ENCODE assay signal across 10 cellular contexts in genomic region chr7:3399858-3400257, GRCh38.
A peak's percentile ranks its signal among the peaks of the same experiment; 100 is the strongest.
DNase-seq lines count a peak whose midpoint lies in the region; ATAC-seq and TF ChIP-seq lines count a peak whose summit lies in the region.
"Had no signal": no experiment of that assay in that cellular context is flagged by ENCODE, and none has a peak within 500 bp of the region (broad histone marks: within the 10 kb centered on the region; RNA-seq: fewer than 3 reads in every experiment).

No MANE protein-coding gene starts in this region.

- CTCF ChIA-PET in MCF 10A (lab: Yijun Ruan, JAX) = interaction anchor here (0.6 to 1.2 kb wide), 4 partner anchors 18 to 310 kb away, joined by 3 read pairs; no protein-coding TSS in a partner anchor

- no peaks in the 10 kb centered on the region for H3K36me3 Mint-ChIP-seq in MCF 10A (ENCODE audit: insufficient read depth, unreplicated experiment)
- no peaks in the 10 kb centered on the region for H3K36me3 Mint-ChIP-seq in stimulated activated effector memory CD8-positive, alpha-beta T cell treated with anti-CD3 and anti-CD28 coated beads, Interleukin-12 subunit alpha, Interleukin-12 subunit beta, amount 100 ng/mL, for 72 hours

- H3K36me3 ChIP-seq in breast epithelium (no peaks in the 10 kb centered on the region), OCI-LY3 (replicated peaks; ENCODE audit: low read depth, low read length) (no peaks in the 10 kb centered on the region), esophagus muscularis mucosa (no peaks in the 10 kb centered on the region)

- peak; percentile 57 for ATAC-seq in stimulated activated effector memory CD8-positive, alpha-beta T cell treated with anti-CD3 and anti-CD28 coated beads, Interleukin-12 subunit alpha, Interleukin-12 subunit beta, amount 100 ng/mL, for 72 hours

- intact Hi-C loops in MCF 10A (cut with micrococcal nuclease) (loop anchor here (5.0 kb wide), 1 partner anchor 497 kb away; no protein-coding TSS in a partner anchor), breast epithelium (cut with DNase I; ENCODE audit: low total_unique reads) (no loop called here), esophagus muscularis mucosa (cut with DNase I) (no loop called here)

- no peak overlapping the region for H3K9ac ChIP-seq in OCI-LY3 (ENCODE audit: low read length)

- H2AFZ ChIP-seq in OCI-LY3 (ENCODE audit: low read depth, low read length) = no peak overlapping the region

- H3K79me2 ChIP-seq in OCI-LY3 (ENCODE audit: low read length) = no peaks in the 10 kb centered on the region

- H3K27ac Mint-ChIP-seq in MCF 10A (ENCODE audit: low read depth, unreplicated experiment) = no peak overlapping the region
- H3K27ac Mint-ChIP-seq in stimulated activated effector memory CD8-positive, alpha-beta T cell treated with anti-CD3 and anti-CD28 coated beads, Interleukin-12 subunit alpha, Interleukin-12 subunit beta, amount 100 ng/mL, for 72 hours = no peak overlapping the region
- H3K27ac Mint-ChIP-seq: activated naive CD4-positive, alpha-beta T cell treated with anti-CD3 and anti-CD28 coated beads, Interleukin-2, amount 50 U/mL, for 24 hours had no signal

- TF ChIP-seq EP300 in esophagus muscularis mucosa (IDR thresholded peaks at IDR 0.05) = no peak

- no peak overlapping the region for H3K4me2 ChIP-seq in OCI-LY3 (ENCODE audit: low read length)

- H3K4me3 ChIP-seq in breast epithelium (no peak overlapping the region), OCI-LY3 (ENCODE audit: low read length) (no peak overlapping the region), fibroblast of mammary gland (ENCODE audit: control insufficient read depth, low read depth, low read length) (no peak overlapping the region), esophagus muscularis mucosa (no peak overlapping the region)
- H3K4me3 ChIP-seq: lung had no signal

- H3K9me3 ChIP-seq in breast epithelium (peaks cover 0 to 15% of the 10 kb centered on the region in 2 donors), OCI-LY3 (ENCODE audit: insufficient read depth, low read length) (no peaks in the 10 kb centered on the region), esophagus muscularis mucosa (peaks cover 0 to 16% (median 9%) of the 10 kb centered on the region in 4 donors)

- no TSS peak for BruUV-seq in MCF 10A (replicated peaks; lab: Mats Ljungman, UMichigan)

- peaks cover 15% of the 10 kb centered on the region for H3K9me3 Mint-ChIP-seq in MCF 10A (ENCODE audit: unreplicated experiment)
- H3K9me3 Mint-ChIP-seq in stimulated activated effector memory CD8-positive, alpha-beta T cell treated with anti-CD3 and anti-CD28 coated beads, Interleukin-12 subunit alpha, Interleukin-12 subunit beta, amount 100 ng/mL, for 72 hours = peaks cover 9% of the 10 kb centered on the region

- no peaks in the 10 kb centered on the region for H4K20me1 ChIP-seq in OCI-LY3 (ENCODE audit: insufficient read depth, low read length)

- TF ChIP-seq POLR2A in breast epithelium (IDR thresholded peaks at IDR 0.05) (no peak), esophagus muscularis mucosa (IDR thresholded peaks at IDR 0.05; ENCODE audit: low read depth) (no peak)

- no peak overlapping the region for H3K4me3 Mint-ChIP-seq in MCF 10A (ENCODE audit: unreplicated experiment)
- no peak overlapping the region for H3K4me3 Mint-ChIP-seq in stimulated activated effector memory CD8-positive, alpha-beta T cell treated with anti-CD3 and anti-CD28 coated beads, Interleukin-12 subunit alpha, Interleukin-12 subunit beta, amount 100 ng/mL, for 72 hours
- H3K4me3 Mint-ChIP-seq: activated naive CD4-positive, alpha-beta T cell treated with anti-CD3 and anti-CD28 coated beads, Interleukin-2, amount 50 U/mL, for 24 hours had no signal

- WGBS in esophagus muscularis mucosa = 75% methylated on average over 1 of the region's 2 CpGs

- DNase-seq in MCF 10A (ENCODE audit: unreplicated experiment) (peak; percentile 47), breast epithelium (ENCODE audit: low spot score in 2 of 2) (no peak), fibroblast of mammary gland (ENCODE audit: low read depth) (peak; percentile 22), NCI-H1417 treated with DMSO at 0.1 percent for 48 hours (lab: John Stamatoyannopoulos, UW) (no peak), activated gamma-delta T cell (lab: John Stamatoyannopoulos, UW) (no peak), esophagus muscularis mucosa (ENCODE audit: extremely low spot score) (no peak)
- no peak for DNase-seq in stimulated activated effector memory CD8-positive, alpha-beta T cell treated with anti-CD3 and anti-CD28 coated beads, Interleukin-12 subunit alpha, Interleukin-12 subunit beta, amount 100 ng/mL, for 72 hours (ENCODE audit: low spot score in 2 of 2)

- H3K27me3 ChIP-seq in breast epithelium = no peaks in the 10 kb centered on the region
- H3K27me3 ChIP-seq in OCI-LY3 (ENCODE audit: low read depth, low read length) = no peaks in the 10 kb centered on the region
- H3K27me3 ChIP-seq in esophagus muscularis mucosa = no peaks in the 10 kb centered on the region

- POLR2A ChIA-PET in MCF 10A (lab: Yijun Ruan, JAX) = interaction anchor here (0.7 to 1.2 kb wide), 2 partner anchors 10 to 40 kb away, joined by 3 to 5 read pairs; no protein-coding TSS in a partner anchor

- H3K4me1 ChIP-seq in breast epithelium (no peaks in the 10 kb centered on the region), OCI-LY3 (ENCODE audit: low read length) (no peaks in the 10 kb centered on the region), esophagus muscularis mucosa (no peaks in the 10 kb centered on the region)

- H3K27ac ChIP-seq in breast epithelium (no peak overlapping the region), OCI-LY3 (ENCODE audit: low read length) (no peak overlapping the region), esophagus muscularis mucosa (replicated peaks in 1 of 4) (no peak overlapping the region)

- peaks cover 7% of the 10 kb centered on the region for H3K4me1 Mint-ChIP-seq in MCF 10A (ENCODE audit: insufficient read depth, unreplicated experiment)
- H3K4me1 Mint-ChIP-seq in stimulated activated effector memory CD8-positive, alpha-beta T cell treated with anti-CD3 and anti-CD28 coated beads, Interleukin-12 subunit alpha, Interleukin-12 subunit beta, amount 100 ng/mL, for 72 hours = no peaks in the 10 kb centered on the region
- H3K4me1 Mint-ChIP-seq: activated naive CD4-positive, alpha-beta T cell treated with anti-CD3 and anti-CD28 coated beads, Interleukin-2, amount 50 U/mL, for 24 hours had no signal

- TF ChIP-seq CTCF in MCF 10A (IDR thresholded peaks at IDR 0.05; ENCODE audit: unreplicated experiment) (no peak), breast epithelium (IDR thresholded peaks at IDR 0.05) (no peak), OCI-LY3 (IDR thresholded peaks at IDR 0.05; ENCODE audit: low read depth, low read length) (peak; percentile 8; the same call in 1 of the 2 replicates), fibroblast of mammary gland (conservative IDR thresholded peaks at IDR 0.05; ENCODE audit: control insufficient read depth, insufficient read depth, low read depth, low read length) (peak; percentile 21), esophagus muscularis mucosa (IDR thresholded peaks at IDR 0.05) (no peak)

- H3K27me3 Mint-ChIP-seq in MCF 10A (ENCODE audit: insufficient read depth, unreplicated experiment) = no peaks in the 10 kb centered on the region
- H3K27me3 Mint-ChIP-seq: activated naive CD4-positive, alpha-beta T cell treated with anti-CD3 and anti-CD28 coated beads, Interleukin-2, amount 50 U/mL, for 24 hours had no signal

Comparison
In these comparisons a context has a peak if more than half of its experiments do, and no peak if none do; other contexts are left out.
1. DNase-seq: peak in MCF 10A (single experiment) and fibroblast of mammary gland (single experiment); none in breast epithelium (0 of 2), stimulated activated effector memory CD8-positive, alpha-beta T cell treated with anti-CD3 and anti-CD28 coated beads, Interleukin-12 subunit alpha, Interleukin-12 subunit beta, amount 100 ng/mL, for 72 hours (0 of 2), NCI-H1417 treated with DMSO at 0.1 percent for 48 hours (single experiment), activated gamma-delta T cell (single experiment) and esophagus muscularis mucosa (single experiment).
2. CTCF ChIP-seq: peak in OCI-LY3 (single experiment) and fibroblast of mammary gland (single experiment); none in MCF 10A (single experiment), breast epithelium (0 of 3) and esophagus muscularis mucosa (0 of 3).